13 cellular contexts compared by ENCODE assay signal in the genomic region with DNA sequence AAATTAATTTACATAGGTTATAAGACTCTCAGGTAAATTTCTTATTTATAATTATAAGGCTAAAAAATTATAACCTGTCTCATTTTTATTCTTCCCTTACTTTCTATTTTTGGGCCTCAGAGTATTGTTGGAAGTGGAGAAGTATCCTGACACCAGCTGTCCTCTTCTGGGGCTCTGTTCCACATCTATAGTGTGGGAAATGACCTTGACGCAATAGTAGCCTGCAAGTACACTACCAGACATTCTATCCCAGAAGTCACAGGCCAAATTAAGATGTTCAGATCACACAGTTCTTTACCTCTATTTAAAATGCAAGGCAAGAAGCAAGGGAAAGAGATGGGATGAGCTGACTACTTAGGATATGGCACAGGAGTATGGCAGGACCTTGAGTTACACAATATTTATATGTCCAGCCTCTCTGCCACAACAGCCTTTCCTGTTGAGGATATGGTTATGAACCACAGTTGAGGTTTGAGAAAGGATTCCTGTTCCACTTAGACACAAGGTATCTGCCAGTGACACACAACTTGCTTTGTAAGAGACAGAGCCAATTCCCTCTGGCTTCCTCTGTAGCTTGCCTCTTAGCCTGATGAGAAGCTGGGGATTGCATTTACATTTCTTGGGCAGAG. TPM values are rescaled to one million over a fixed set of nuclear protein-coding genes. Genes with fewer than 3 reads are reported as not detected.
DNase-seq lines count a peak whose midpoint lies in the region; ATAC-seq and TF ChIP-seq lines count a peak whose summit lies in the region.
"Had no signal": no experiment of that assay in that cellular context is flagged by ENCODE, and none has a peak within 500 bp of the region (broad histone marks: within the 10 kb centered on the region; RNA-seq: fewer than 3 reads in every experiment).

No MANE protein-coding gene starts in this region.

- H3K9ac ChIP-seq in fibroblast of lung (ENCODE audit: insufficient read depth, low read length) (no peak overlapping the region), rectal smooth muscle tissue (ENCODE audit: low read length) (no peak overlapping the region)

- H3K4me2 ChIP-seq in fibroblast of lung (ENCODE audit: extremely low read depth, insufficient read depth, low read length) = no peak overlapping the region

- CTCF ChIA-PET in HEK293 (lab: Yijun Ruan, JAX) = interaction anchor here (1.0 to 6.3 kb wide), 5 partner anchors 8 to 175 kb away, joined by 3 to 45 read pairs (median 12); no protein-coding TSS in a partner anchor

- no peaks in the 10 kb centered on the region for H3K9me3 Mint-ChIP-seq in naive thymus-derived CD8-positive, alpha-beta T cell
- H3K9me3 Mint-ChIP-seq: activated CD4-positive, alpha-beta memory T cell treated with anti-CD3 and anti-CD28 coated beads, Interleukin-2, amount 10 ng/mL, durations not matched to agents 7 days and 5 days; activated T-helper 17 cell treated with anti-CD3 and anti-CD28 coated beads, Interleukin-2, amount 50 U/mL, for 72 hours; nephron had no signal

- peaks cover 40% of the 10 kb centered on the region for H3K79me2 ChIP-seq in fibroblast of lung (ENCODE audit: control insufficient read depth, insufficient read depth, low read length)

- no peak overlapping the region for H2AFZ ChIP-seq in fibroblast of lung (ENCODE audit: low read length)

- H3K36me3 ChIP-seq in HEK293 (ENCODE audit: control insufficient read depth in 2 of 2, insufficient read depth in 1 of 2, low read length in 2 of 2) (no peaks in the 10 kb centered on the region), fibroblast of lung (ENCODE audit: control insufficient read depth, insufficient read depth, low read length) (no peaks in the 10 kb centered on the region), rectal smooth muscle tissue (ENCODE audit: control insufficient read depth, insufficient read depth, low read length) (no peaks in the 10 kb centered on the region), BE2C (no peaks in the 10 kb centered on the region)
- H3K36me3 ChIP-seq: ascending aorta had no signal

- no peak for ATAC-seq in naive thymus-derived CD8-positive, alpha-beta T cell
- no peak for ATAC-seq in GM18858 (IDR thresholded peaks at IDR 0.05; ENCODE audit: unreplicated experiment)
- ATAC-seq: activated T-helper 17 cell treated with anti-CD3 and anti-CD28 coated beads, Interleukin-2, amount 50 U/mL, for 72 hours had no signal

- H3K4me3 ChIP-seq in HEK293 (ENCODE audit: low read depth, low read length) = no peak overlapping the region
- no peak overlapping the region for H3K4me3 ChIP-seq in fibroblast of lung (replicated peaks in 1 of 4; ENCODE audit: control extremely low read depth in 1 of 4, insufficient read depth in 1 of 4, low read depth in 3 of 4, low read length in 4 of 4)
- H3K4me3 ChIP-seq in rectal smooth muscle tissue (ENCODE audit: low read length) = no peak overlapping the region
- no peak overlapping the region for H3K4me3 ChIP-seq in BE2C (ENCODE audit: low read depth, low read length)
- H3K4me3 ChIP-seq: ascending aorta had no signal

- no peaks in the 10 kb centered on the region for H3K4me1 Mint-ChIP-seq in naive thymus-derived CD8-positive, alpha-beta T cell
- H3K4me1 Mint-ChIP-seq: activated CD4-positive, alpha-beta memory T cell treated with anti-CD3 and anti-CD28 coated beads, Interleukin-2, amount 10 ng/mL, durations not matched to agents 7 days and 5 days; activated T-helper 17 cell treated with anti-CD3 and anti-CD28 coated beads, Interleukin-2, amount 50 U/mL, for 72 hours had no signal

- no peaks in the 10 kb centered on the region for H3K36me3 Mint-ChIP-seq in naive thymus-derived CD8-positive, alpha-beta T cell

- POLR2A ChIA-PET in HEK293 (lab: Yijun Ruan, JAX) = no interaction called here
- POLR2A ChIA-PET in naive thymus-derived CD8-positive, alpha-beta T cell (lab: Charles Lee) = no interaction called here

- no peak for TF ChIP-seq CTCF in HEK293 (tag by site-specific recombination; IDR thresholded peaks at IDR 0.05)
- TF ChIP-seq CTCF in fibroblast of lung (conservative IDR thresholded peaks at IDR 0.05 in 1 of 2, IDR thresholded peaks at IDR 0.05 in 1 of 2; ENCODE audit: low read depth in 1 of 2, low read length in 2 of 2) = no peak
- TF ChIP-seq CTCF in BE2C (IDR thresholded peaks at IDR 0.05; ENCODE audit: low read depth, low read length) = no peak

- H3K4me3 Mint-ChIP-seq in naive thymus-derived CD8-positive, alpha-beta T cell = no peak overlapping the region
- H3K4me3 Mint-ChIP-seq: activated CD4-positive, alpha-beta memory T cell treated with anti-CD3 and anti-CD28 coated beads, Interleukin-2, amount 10 ng/mL, durations not matched to agents 7 days and 5 days; activated T-helper 17 cell treated with anti-CD3 and anti-CD28 coated beads, Interleukin-2, amount 50 U/mL, for 72 hours; nephron had no signal

- peaks cover 18% of the 10 kb centered on the region; the same call in 1 of the 2 replicates for H3K4me1 ChIP-seq in HEK293 (ENCODE audit: control insufficient read depth, insufficient read depth, low read length)
- H3K4me1 ChIP-seq in fibroblast of lung (ENCODE audit: control insufficient read depth, extremely low read depth, insufficient read depth, low read length) = peaks cover 8% of the 10 kb centered on the region
- peaks cover 24% of the 10 kb centered on the region for H3K4me1 ChIP-seq in rectal smooth muscle tissue (ENCODE audit: control insufficient read depth, insufficient read depth, low read length)
- peaks cover 51% of the 10 kb centered on the region for H3K4me1 ChIP-seq in BE2C

- DNase-seq in NCI-H69 (lab: John Stamatoyannopoulos, UW) (peak; percentile 64), fibroblast of lung (ENCODE audit: low read depth in 2 of 2) (peak; percentile 19 to 58), BE2C (no peak)
- DNase-seq in naive thymus-derived CD8-positive, alpha-beta T cell = no peak
- DNase-seq: activated CD4-positive, alpha-beta memory T cell treated with anti-CD3 and anti-CD28 coated beads, Interleukin-2, amount 10 ng/mL, durations not matched to agents 7 days and 5 days; NCI-H446 treated with DMSO at 0.1 percent for 48 hours had no signal

- no peaks in the 10 kb centered on the region for H4K20me1 ChIP-seq in fibroblast of lung (ENCODE audit: control insufficient read depth, extremely low read depth, insufficient read depth, low read length)

- H3K27ac ChIP-seq in HEK293 (ENCODE audit: extremely low read depth, low read depth, low read length) (no peak overlapping the region), fibroblast of lung (ENCODE audit: insufficient read depth, low read length) (no peak overlapping the region), rectal smooth muscle tissue (ENCODE audit: low read depth, low read length) (peak overlapping the region; percentile 11)
- H3K27ac ChIP-seq: ascending aorta had no signal

- H3K9me3 ChIP-seq in HEK293 (ENCODE audit: control insufficient read depth, insufficient read depth, low read depth, low read length) (no peaks in the 10 kb centered on the region), fibroblast of lung (ENCODE audit: control insufficient read depth, insufficient read depth, low read depth, low read length) (no peaks in the 10 kb centered on the region), BE2C (no peaks in the 10 kb centered on the region)
- H3K9me3 ChIP-seq: ascending aorta had no signal

- no peaks in the 10 kb centered on the region for H3K27me3 ChIP-seq in fibroblast of lung (ENCODE audit: control insufficient read depth, insufficient read depth, low read length)
- no peaks in the 10 kb centered on the region for H3K27me3 ChIP-seq in rectal smooth muscle tissue (ENCODE audit: control insufficient read depth, insufficient read depth, low read length)
- no peaks in the 10 kb centered on the region for H3K27me3 ChIP-seq in BE2C
- H3K27me3 ChIP-seq: ascending aorta had no signal

- no peak overlapping the region for H3K27ac Mint-ChIP-seq in naive thymus-derived CD8-positive, alpha-beta T cell
- H3K27ac Mint-ChIP-seq: activated CD4-positive, alpha-beta memory T cell treated with anti-CD3 and anti-CD28 coated beads, Interleukin-2, amount 10 ng/mL, durations not matched to agents 7 days and 5 days; activated T-helper 17 cell treated with anti-CD3 and anti-CD28 coated beads, Interleukin-2, amount 50 U/mL, for 72 hours had no signal

- H3K27me3 Mint-ChIP-seq in naive thymus-derived CD8-positive, alpha-beta T cell = peaks cover 0 to 1% (median 0%) of the 10 kb centered on the region in 5 donors

TF ChIP-seq in HEK293, 187 proteins besides CTCF, POLR2A, EP300 and RAD21 (continues in another document):
- TF ChIP-seq OVOL3 (tag by site-specific recombination; IDR thresholded peaks at IDR 0.05) (no peak), ZNF600 (tag by site-specific recombination; IDR thresholded peaks at IDR 0.05) (peak; percentile 55), ZNF266 (tag by site-specific recombination; IDR thresholded peaks at IDR 0.05; ENCODE audit: low read depth) (no peak), GLI4 (tag by site-specific recombination; IDR thresholded peaks at IDR 0.05) (no peak), ZNF701 (tag by site-specific recombination; IDR thresholded peaks at IDR 0.05) (no peak)
- TF ChIP-seq, protein P1, sequence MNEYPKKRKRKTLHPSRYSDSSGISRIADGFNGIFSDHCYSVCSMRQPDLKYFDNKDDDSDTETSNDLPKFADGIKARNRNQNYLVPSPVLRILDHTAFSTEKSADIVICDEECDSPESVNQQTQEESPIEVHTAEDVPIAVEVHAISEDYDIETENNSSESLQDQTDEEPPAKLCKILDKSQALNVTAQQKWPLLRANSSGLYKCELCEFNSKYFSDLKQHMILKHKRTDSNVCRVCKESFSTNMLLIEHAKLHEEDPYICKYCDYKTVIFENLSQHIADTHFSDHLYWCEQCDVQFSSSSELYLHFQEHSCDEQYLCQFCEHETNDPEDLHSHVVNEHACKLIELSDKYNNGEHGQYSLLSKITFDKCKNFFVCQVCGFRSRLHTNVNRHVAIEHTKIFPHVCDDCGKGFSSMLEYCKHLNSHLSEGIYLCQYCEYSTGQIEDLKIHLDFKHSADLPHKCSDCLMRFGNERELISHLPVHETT (tag by site-specific recombination; IDR thresholded peaks at IDR 0.05) = no peak
- TF ChIP-seq, protein P2, sequence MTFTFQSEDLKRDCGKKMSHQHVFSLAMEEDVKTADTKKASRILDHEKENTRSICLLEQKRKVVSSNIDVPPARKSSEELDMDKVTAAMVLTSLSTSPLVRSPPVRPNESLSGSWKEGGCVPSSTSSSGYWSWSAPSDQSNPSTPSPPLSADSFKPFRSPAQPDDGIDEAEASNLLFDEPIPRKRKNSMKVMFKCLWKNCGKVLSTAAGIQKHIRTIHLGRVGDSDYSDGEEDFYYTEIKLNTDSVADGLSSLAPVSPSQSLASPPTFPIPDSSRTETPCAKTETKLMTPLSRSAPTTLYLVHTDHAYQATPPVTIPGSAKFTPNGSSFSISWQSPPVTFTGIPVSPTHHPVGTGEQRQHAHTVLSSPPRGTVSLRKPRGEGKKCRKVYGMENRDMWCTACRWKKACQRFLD (tag by site-specific recombination; IDR thresholded peaks at IDR 0.05) = no peak

RNA-seq across cellular contexts. Expression of a gene that starts 9.0 kb away (rescaled TPM):
- total RNA-seq in fibroblast of lung = 6.9 and 8.8 TPM in 2 replicates
- polyA plus RNA-seq in fibroblast of lung = 2.3 and 4.1 TPM in 2 replicates
- 1.5 and 5.7 TPM in 2 replicates for polyA plus RNA-seq in fibroblast of lung (2012)
- polyA minus RNA-seq in fibroblast of lung (ENCODE audit: low replicate concordance) = 0.11 and 0.43 TPM in 2 replicates
- not detected for total RNA-seq in naive thymus-derived CD8-positive, alpha-beta T cell
- not detected for polyA plus RNA-seq in naive thymus-derived CD8-positive, alpha-beta T cell
- polyA plus RNA-seq in BE2C (2012; ENCODE audit: insufficient read depth, insufficient read length, low read depth) = 317 TPM
- total RNA-seq: activated T-helper 17 cell treated with anti-CD3 and anti-CD28 coated beads, Interleukin-2, amount 50 U/mL, for 72 hours; HT-29 had no signal

Comparison
In these comparisons a context has a peak if more than half of its experiments do, and no peak if none do; other contexts are left out.
1. DNase-seq: peak in NCI-H69 (single experiment) and fibroblast of lung (2 of 2); none in naive thymus-derived CD8-positive, alpha-beta T cell (0 of 10) and BE2C (single experiment).